16 cellular contexts compared by ENCODE assay signal in the genomic region with DNA sequence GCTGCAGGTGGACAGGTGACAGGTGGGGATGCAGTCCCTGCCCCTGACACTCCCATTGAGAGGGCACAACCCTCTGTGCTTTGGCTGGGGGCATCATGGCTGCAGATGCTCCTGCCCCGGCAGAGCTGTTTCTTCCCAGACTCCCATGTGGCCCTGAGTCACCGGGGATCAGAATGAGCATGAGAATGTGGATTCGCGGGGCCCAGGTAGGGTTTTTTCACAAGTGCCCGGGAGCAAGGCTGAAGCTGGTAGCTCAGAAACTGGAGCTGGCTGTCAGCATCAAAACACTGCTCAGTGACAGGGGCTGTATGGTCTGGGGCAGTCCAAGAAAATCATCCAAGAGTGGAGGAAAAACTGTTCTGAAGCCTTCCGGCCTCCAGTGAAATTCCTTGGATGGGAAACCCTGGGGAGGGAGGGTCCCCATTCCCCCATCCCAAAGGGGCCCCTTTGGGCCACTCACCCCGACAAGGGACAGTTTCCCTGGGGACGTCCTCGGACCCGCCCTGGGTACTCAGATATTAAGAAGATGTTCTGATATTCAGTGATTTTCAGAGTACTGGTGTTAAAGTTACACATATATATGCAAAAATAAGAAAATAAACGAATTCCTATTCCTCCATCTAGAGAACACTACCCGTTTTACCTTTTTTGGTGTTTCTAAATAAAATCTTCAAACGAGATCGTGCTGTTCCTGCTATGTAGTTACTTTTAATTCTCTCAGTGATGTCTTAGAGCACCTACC.
A peak's percentile ranks its signal among the peaks of the same experiment; 100 is the strongest.
DNase-seq lines count a peak whose midpoint lies in the region; ATAC-seq and TF ChIP-seq lines count a peak whose summit lies in the region.
"Had no signal": no experiment of that assay in that cellular context is flagged by ENCODE, and none has a peak within 500 bp of the region (broad histone marks: within the 10 kb centered on the region; RNA-seq: fewer than 3 reads in every experiment).

No MANE protein-coding gene starts in this region.

- ATAC-seq in GM18867 (IDR thresholded peaks at IDR 0.05; ENCODE audit: unreplicated experiment) = no peak
- ATAC-seq in stimulated activated effector memory CD8-positive, alpha-beta T cell treated with anti-CD3 and anti-CD28 coated beads, Interleukin-12 subunit alpha, Interleukin-12 subunit beta, amount 100 ng/mL, for 72 hours = no peak
- ATAC-seq: pancreas had no signal

- intact Hi-C loops in activated CD4-positive, alpha-beta T cell treated with anti-CD3 and anti-CD28 coated beads, Interleukin-2, amount 10 ng/mL, durations not matched to agents 24 days and 14 days (cut with micrococcal nuclease) = loop anchor here (1.0 to 10.0 kb wide), 5 partner anchors 52 to 476 kb away; a partner anchor contains a TSS

- H3K4me2 ChIP-seq in neuronal stem cell (ENCODE audit: insufficient read depth, low read length, poor library complexity, severe bottlenecking) = no peak overlapping the region

- no peak overlapping the region for H2BK120ac ChIP-seq in neuronal stem cell (ENCODE audit: low read depth, low read length)

- no peak overlapping the region for H3K4me3 Mint-ChIP-seq in endodermal cell
- H3K4me3 Mint-ChIP-seq in stimulated activated effector memory CD8-positive, alpha-beta T cell treated with anti-CD3 and anti-CD28 coated beads, Interleukin-12 subunit alpha, Interleukin-12 subunit beta, amount 100 ng/mL, for 72 hours = no peak overlapping the region
- no peak overlapping the region for H3K4me3 Mint-ChIP-seq in activated CD4-positive, alpha-beta T cell treated with anti-CD3 and anti-CD28 coated beads, Interleukin-2, amount 10 ng/mL, durations not matched to agents 24 days and 14 days
- H3K4me3 Mint-ChIP-seq: activated CD4-positive, alpha-beta T cell treated with anti-CD3 and anti-CD28 coated beads, Interleukin-2, amount 10 ng/mL, durations not matched to agents 7 days and 5 days; activated T-helper 1 cell treated with anti-CD3 and anti-CD28 coated beads, Interleukin-12 subunit alpha, Interleukin-12 subunit beta, Interleukin-2, Interleukin-4 antibody, amounts not matched to agents 30 ng/mL and 10 ng/mL and 1 ng/mL, durations not matched to agents 14 hours and 24 hours and 36 hours; immature natural killer cell had no signal

- no peak overlapping the region for H2AFZ ChIP-seq in neuronal stem cell (ENCODE audit: low read length)

- H2BK5ac ChIP-seq in neuronal stem cell (ENCODE audit: low read length) = no peak overlapping the region

- H3K4ac ChIP-seq in neuronal stem cell (ENCODE audit: low read length) = no peak overlapping the region

- no peak for TF ChIP-seq CTCF in endodermal cell (conservative IDR thresholded peaks at IDR 0.05)

- no peaks in the 10 kb centered on the region for H3K9me3 Mint-ChIP-seq in endodermal cell
- H3K9me3 Mint-ChIP-seq in stimulated activated effector memory CD8-positive, alpha-beta T cell treated with anti-CD3 and anti-CD28 coated beads, Interleukin-12 subunit alpha, Interleukin-12 subunit beta, amount 100 ng/mL, for 72 hours = no peaks in the 10 kb centered on the region
- no peaks in the 10 kb centered on the region for H3K9me3 Mint-ChIP-seq in activated CD4-positive, alpha-beta T cell treated with anti-CD3 and anti-CD28 coated beads, Interleukin-2, amount 10 ng/mL, durations not matched to agents 24 days and 14 days
- H3K9me3 Mint-ChIP-seq: activated CD4-positive, alpha-beta T cell treated with anti-CD3 and anti-CD28 coated beads, Interleukin-2, amount 10 ng/mL, durations not matched to agents 7 days and 5 days; activated T-helper 1 cell treated with anti-CD3 and anti-CD28 coated beads, Interleukin-12 subunit alpha, Interleukin-12 subunit beta, Interleukin-2, Interleukin-4 antibody, amounts not matched to agents 30 ng/mL and 10 ng/mL and 1 ng/mL, durations not matched to agents 14 hours and 24 hours and 36 hours; immature natural killer cell had no signal

- no peak overlapping the region for H2BK12ac ChIP-seq in neuronal stem cell (ENCODE audit: low read length)

- no peaks in the 10 kb centered on the region for H3K79me1 ChIP-seq in neuronal stem cell (ENCODE audit: low read depth, low read length)

- H3K4me3 ChIP-seq in HUES64 (ENCODE audit: low read length) (peak overlapping the region; percentile 29), endodermal cell (ENCODE audit: low read length) (no peak overlapping the region), neuronal stem cell (ENCODE audit: low read length in 2 of 2) (no peak overlapping the region)
- H3K4me3 ChIP-seq: pancreas had no signal

- DNase-seq in NCI-H748 (lab: John Stamatoyannopoulos, UW; ENCODE audit: unreplicated experiment) (peak; percentile 43), NCI-H748 treated with DMSO at 0.1 percent for 48 hours (lab: John Stamatoyannopoulos, UW) (no peak), endodermal cell (peak; percentile 76), neuronal stem cell (ENCODE audit: low spot score) (no peak)
- no peak for DNase-seq in stimulated activated effector memory CD8-positive, alpha-beta T cell treated with anti-CD3 and anti-CD28 coated beads, Interleukin-12 subunit alpha, Interleukin-12 subunit beta, amount 100 ng/mL, for 72 hours (ENCODE audit: low spot score in 2 of 2)
- DNase-seq in activated CD4-positive, alpha-beta T cell treated with anti-CD3 and anti-CD28 coated beads, Interleukin-2, amount 10 ng/mL, durations not matched to agents 24 days and 14 days = no peak
- DNase-seq: activated CD4-positive, alpha-beta T cell treated with anti-CD3 and anti-CD28 coated beads, Interleukin-2, amount 10 ng/mL, durations not matched to agents 7 days and 5 days; Calu3; immature natural killer cell; NCI-H1417 treated with DMSO at 0.1 percent for 48 hours; NCI-H526 treated with DMSO at 0.1 percent for 48 hours; RPMI8226 had no signal

- no peak overlapping the region for H4K8ac ChIP-seq in neuronal stem cell (ENCODE audit: low read depth, low read length)

- WGBS in HUES64 = 29% methylated on average over 10 of the region's 14 CpGs
- WGBS in endodermal cell (ENCODE audit: insufficient coverage in 1 of 2, insufficient read length in 1 of 2), 2 experiments = 21 to 38% methylated on average over 8 to 14 of the region's 14 CpGs
- WGBS in neuronal stem cell (ENCODE audit: extremely low coverage in 2 of 2, insufficient read length in 2 of 2, insufficient replicate concordance in 1 of 2), 2 donors = no CpG with 5 or more reads among the region's 14 CpGs

- H3K27ac ChIP-seq in HUES64 (ENCODE audit: low read depth, low read length) (no peak overlapping the region), endodermal cell (ENCODE audit: low read depth, low read length) (no peak overlapping the region), neuronal stem cell (replicated peaks; ENCODE audit: low read length) (no peak overlapping the region)
- H3K27ac ChIP-seq: pancreas had no signal

- no peaks in the 10 kb centered on the region for H3K36me3 ChIP-seq in HUES64 (ENCODE audit: insufficient read depth, low read length)
- no peaks in the 10 kb centered on the region for H3K36me3 ChIP-seq in endodermal cell (ENCODE audit: control insufficient read depth, insufficient read depth, low read length)
- no peaks in the 10 kb centered on the region for H3K36me3 ChIP-seq in neuronal stem cell (replicated peaks in 1 of 2; ENCODE audit: control insufficient read depth in 2 of 2, insufficient read depth in 2 of 2, low read length in 2 of 2)
- H3K36me3 ChIP-seq: pancreas had no signal

- H3K27me3 ChIP-seq in HUES64 (ENCODE audit: insufficient read depth, low read length) = peaks cover 32% of the 10 kb centered on the region
- peaks cover 31% of the 10 kb centered on the region for H3K27me3 ChIP-seq in endodermal cell (ENCODE audit: control insufficient read depth, insufficient read depth, low read length, poor library complexity, severe bottlenecking)
- H3K27me3 ChIP-seq in neuronal stem cell (ENCODE audit: control insufficient read depth in 3 of 3, insufficient read depth in 3 of 3, low read depth in 1 of 3, low read length in 3 of 3) = peaks cover 5 to 36% (median 23%) of the 10 kb centered on the region in 3 experiments

- no peak overlapping the region for H4K91ac ChIP-seq in neuronal stem cell (ENCODE audit: low read depth, low read length, poor library complexity)

- peaks cover 53% of the 10 kb centered on the region for H3K27me3 Mint-ChIP-seq in endodermal cell (ENCODE audit: insufficient read depth)
- peaks cover 41% of the 10 kb centered on the region for H3K27me3 Mint-ChIP-seq in activated CD4-positive, alpha-beta T cell treated with anti-CD3 and anti-CD28 coated beads, Interleukin-2, amount 10 ng/mL, durations not matched to agents 24 days and 14 days

- H3K4me1 Mint-ChIP-seq in endodermal cell = peaks cover 8% of the 10 kb centered on the region
- H3K4me1 Mint-ChIP-seq in stimulated activated effector memory CD8-positive, alpha-beta T cell treated with anti-CD3 and anti-CD28 coated beads, Interleukin-12 subunit alpha, Interleukin-12 subunit beta, amount 100 ng/mL, for 72 hours = peaks cover 10% of the 10 kb centered on the region
- H3K4me1 Mint-ChIP-seq in activated CD4-positive, alpha-beta T cell treated with anti-CD3 and anti-CD28 coated beads, Interleukin-2, amount 10 ng/mL, durations not matched to agents 24 days and 14 days = peaks cover 8% of the 10 kb centered on the region

- H3K4me1 ChIP-seq in HUES64 (ENCODE audit: insufficient read depth, low read length) (peaks cover 25% of the 10 kb centered on the region), endodermal cell (ENCODE audit: control insufficient read depth, insufficient read depth, low read length) (no peaks in the 10 kb centered on the region), neuronal stem cell (ENCODE audit: control insufficient read depth in 2 of 2, insufficient read depth in 1 of 2, low read depth in 1 of 2, low read length in 2 of 2) (peaks cover 0 to 3% of the 10 kb centered on the region in 2 donors)
- H3K4me1 ChIP-seq: pancreas had no signal

- H3K18ac ChIP-seq in neuronal stem cell (ENCODE audit: low read length) = no peak overlapping the region

- no peak overlapping the region for H2AK5ac ChIP-seq in neuronal stem cell (ENCODE audit: low read depth, low read length)

- H3K9me3 ChIP-seq in HUES64 (ENCODE audit: insufficient read depth, low read depth, low read length) = no peaks in the 10 kb centered on the region
- H3K9me3 ChIP-seq in endodermal cell (ENCODE audit: control insufficient read depth, low read length) = no peaks in the 10 kb centered on the region
- no peaks in the 10 kb centered on the region for H3K9me3 ChIP-seq in neuronal stem cell (replicated peaks in 1 of 2; ENCODE audit: control insufficient read depth in 2 of 2, insufficient read depth in 1 of 2, low read depth in 1 of 2, low read length in 2 of 2)
- H3K9me3 ChIP-seq: pancreas had no signal

- no peaks in the 10 kb centered on the region for H3K36me3 Mint-ChIP-seq in endodermal cell (ENCODE audit: low read depth)
- H3K36me3 Mint-ChIP-seq in stimulated activated effector memory CD8-positive, alpha-beta T cell treated with anti-CD3 and anti-CD28 coated beads, Interleukin-12 subunit alpha, Interleukin-12 subunit beta, amount 100 ng/mL, for 72 hours = no peaks in the 10 kb centered on the region
- no peaks in the 10 kb centered on the region for H3K36me3 Mint-ChIP-seq in activated CD4-positive, alpha-beta T cell treated with anti-CD3 and anti-CD28 coated beads, Interleukin-2, amount 10 ng/mL, durations not matched to agents 24 days and 14 days (ENCODE audit: low read depth)
- H3K36me3 Mint-ChIP-seq: immature natural killer cell had no signal

- H2BK15ac ChIP-seq in neuronal stem cell (ENCODE audit: low read length) = peak overlapping the region; percentile 37

- peak overlapping the region; percentile 43 for H3K23ac ChIP-seq in neuronal stem cell (ENCODE audit: low read depth, low read length, poor library complexity)

- H3K14ac ChIP-seq in neuronal stem cell (ENCODE audit: low read length) = no peak overlapping the region

- no peak overlapping the region for H3K9ac ChIP-seq in HUES64 (ENCODE audit: low read depth, low read length)
- H3K9ac ChIP-seq in endodermal cell (ENCODE audit: extremely low read depth, low read length, poor library complexity, severe bottlenecking) = no peak overlapping the region
- no peak overlapping the region for H3K9ac ChIP-seq in neuronal stem cell (ENCODE audit: low read depth, low read length, poor library complexity)

- no peak overlapping the region for H3K27ac Mint-ChIP-seq in endodermal cell
- no peak overlapping the region for H3K27ac Mint-ChIP-seq in stimulated activated effector memory CD8-positive, alpha-beta T cell treated with anti-CD3 and anti-CD28 coated beads, Interleukin-12 subunit alpha, Interleukin-12 subunit beta, amount 100 ng/mL, for 72 hours
- no peak overlapping the region for H3K27ac Mint-ChIP-seq in activated CD4-positive, alpha-beta T cell treated with anti-CD3 and anti-CD28 coated beads, Interleukin-2, amount 10 ng/mL, durations not matched to agents 24 days and 14 days
- H3K27ac Mint-ChIP-seq: activated CD4-positive, alpha-beta T cell treated with anti-CD3 and anti-CD28 coated beads, Interleukin-2, amount 10 ng/mL, durations not matched to agents 7 days and 5 days; activated T-helper 1 cell treated with anti-CD3 and anti-CD28 coated beads, Interleukin-12 subunit alpha, Interleukin-12 subunit beta, Interleukin-2, Interleukin-4 antibody, amounts not matched to agents 30 ng/mL and 10 ng/mL and 1 ng/mL, durations not matched to agents 14 hours and 24 hours and 36 hours; immature natural killer cell had no signal

Comparison
In these comparisons a context has a peak if more than half of its experiments do, and no peak if none do; other contexts are left out.
1. DNase-seq: peak in NCI-H748 (single experiment) and endodermal cell (single experiment); none in NCI-H748 treated with DMSO at 0.1 percent for 48 hours (single experiment), neuronal stem cell (single experiment), stimulated activated effector memory CD8-positive, alpha-beta T cell treated with anti-CD3 and anti-CD28 coated beads, Interleukin-12 subunit alpha, Interleukin-12 subunit beta, amount 100 ng/mL, for 72 hours (0 of 2) and activated CD4-positive, alpha-beta T cell treated with anti-CD3 and anti-CD28 coated beads, Interleukin-2, amount 10 ng/mL, durations not matched to agents 24 days and 14 days (single experiment).